9 cellular contexts compared by ENCODE assay signal in genomic region chr17:68601565-68602266, GRCh38. TPM values are rescaled to one million over a fixed set of nuclear protein-coding genes. Genes with fewer than 3 reads are reported as not detected.
DNase-seq lines count a peak whose midpoint lies in the region; ATAC-seq and TF ChIP-seq lines count a peak whose summit lies in the region.
"Had no signal": no experiment of that assay in that cellular context is flagged by ENCODE, and none has a peak within 500 bp of the region (broad histone marks: within the 10 kb centered on the region; RNA-seq: fewer than 3 reads in every experiment).

No MANE protein-coding gene starts in this region.

- peak overlapping the region in 9 of 10 donors; percentile 50 to 96 (median 81) for H3K27ac ChIP-seq in heart right ventricle
- H3K27ac ChIP-seq in ovary = peak overlapping the region in 1 of 2 donors; percentile 33

- WGBS in heart right ventricle, 2 donors = 51 to 61% methylated on average over 6 of the region's 6 CpGs
- whole genome bisulfite sequencing in ovary, 3 donors = 43 to 54% (median 45%) methylated on average over 6 of the region's 6 CpGs

- H3K36me3 Mint-ChIP-seq in T-helper 17 cell (ENCODE audit: low read depth) = peaks cover 5% of the 10 kb centered on the region

- no peak overlapping the region for H3K27ac Mint-ChIP-seq in T-helper 17 cell

- H3K4me1 ChIP-seq in heart right ventricle = peaks cover 0 to 68% (median 16%) of the 10 kb centered on the region in 9 donors
- peaks cover 5% of the 10 kb centered on the region for H3K4me1 ChIP-seq in ovary (ENCODE audit: insufficient read depth)

- peaks cover 0 to 8% (median 0%) of the 10 kb centered on the region in 9 donors for H3K36me3 ChIP-seq in heart right ventricle
- H3K36me3 ChIP-seq in ovary = no peaks in the 10 kb centered on the region

- peaks cover 7% of the 10 kb centered on the region for H3K4me1 Mint-ChIP-seq in T-helper 17 cell

- intact Hi-C loops in heart right ventricle (cut with DNase I) (loop anchor here in 2 of 10 donors (10.0 kb wide), 2 partner anchors 143 to 153 kb away; no protein-coding TSS in a partner anchor), ovary (cut with DNase I) (loop anchor here in 1 of 4 donors (5.0 to 10.0 kb wide), 2 partner anchors 64 to 153 kb away; no protein-coding TSS in a partner anchor)

- peak overlapping the region; percentile 76 for H3K4me3 Mint-ChIP-seq in T-helper 17 cell

- TF ChIP-seq CTCF in heart right ventricle (IDR thresholded peaks at IDR 0.05) (no peak), ovary (IDR thresholded peaks at IDR 0.05) (no peak)

- peaks cover 61% of the 10 kb centered on the region for H3K27me3 Mint-ChIP-seq in T-helper 17 cell

- H3K9me3 ChIP-seq in T-helper 17 cell (ENCODE audit: control insufficient read depth, low read length, poor library complexity, severe bottlenecking) = no peaks in the 10 kb centered on the region
- no peaks in the 10 kb centered on the region for H3K9me3 ChIP-seq in heart right ventricle
- no peaks in the 10 kb centered on the region for H3K9me3 ChIP-seq in ovary

- H3K27me3 ChIP-seq in heart right ventricle (peaks cover 0 to 41% (median 0%) of the 10 kb centered on the region in 7 donors), ovary (no peaks in the 10 kb centered on the region)

- peak; percentile 82 for DNase-seq in CD1c-positive myeloid dendritic cell (ENCODE audit: extremely low spot score)
- no peak for DNase-seq in T-helper 17 cell
- no peak for DNase-seq in heart right ventricle
- peak in 1 of 5 donors; percentile 32 for DNase-seq in ovary
- DNase-seq in NCI-H2081 treated with DMSO at 0.1 percent for 48 hours (lab: John Stamatoyannopoulos, UW) = no peak
- DNase-seq: DMS 273 treated with DMSO at 0.1 percent for 48 hours had no signal

- H3K4me3 ChIP-seq in heart right ventricle = peak overlapping the region in 9 of 10 donors; percentile 7 to 84 (median 70)
- H3K4me3 ChIP-seq in ovary = peak overlapping the region; percentile 70

- ATAC-seq in T-helper 17 cell = no peak
- ATAC-seq in heart right ventricle = peak; percentile 2 to 59 (median 29)
- no peak for ATAC-seq in GM21825 (IDR thresholded peaks at IDR 0.05; ENCODE audit: unreplicated experiment)
- no peak for ATAC-seq in GM18868 (IDR thresholded peaks at IDR 0.05; ENCODE audit: unreplicated experiment)
- no peak for ATAC-seq in HG03442 (IDR thresholded peaks at IDR 0.05; ENCODE audit: unreplicated experiment)

- no peak for TF ChIP-seq POLR2A in ovary (IDR thresholded peaks at IDR 0.05)

- TF ChIP-seq EP300 in ovary (IDR thresholded peaks at IDR 0.05) = no peak

RNA-seq across cellular contexts. Expression of gene FAM20A, which starts 0.5 kb away (rescaled TPM):
- total RNA-seq in T-helper 17 cell = under 1 TPM in 1 of 2 donors, not detected in 1; 0.42 TPM
- total RNA-seq in heart right ventricle = 10 to 100 TPM in 1 of 10 donors, 1 to 10 TPM in 9; 3.1 to 18.1 (median 7.7) TPM
- polyA plus RNA-seq in heart right ventricle = 10 to 100 TPM in 1 of 2 donors, 1 to 10 TPM in 1; 3.1 to 12.4 TPM
- 10 to 100 TPM in 6 of 7 donors, 1 to 10 TPM in 1; 4.9 to 75.8 (median 26.9) TPM for total RNA-seq in ovary
- 10 to 100 TPM; 12.2 to 19.7 TPM for polyA plus RNA-seq in ovary

Comparison
In these comparisons a context has a peak if more than half of its experiments do, and no peak if none do; other contexts are left out.
1. ATAC-seq: peak in heart right ventricle (8 of 8); none in T-helper 17 cell (single experiment), GM21825 (single experiment), GM18868 (single experiment) and HG03442 (single experiment).